1 cellular context compared by ENCODE assay signal in genomic region chr18:28175930-28176673, GRCh38.
TF ChIP-seq lines count a peak whose summit lies in the region.

No MANE protein-coding gene starts in this region.

TF ChIP-seq in A549, 52 proteins besides CTCF, POLR2A, EP300 and RAD21 (continued from another document):
- TF ChIP-seq ZFP36 (IDR thresholded peaks at IDR 0.05; ENCODE audit: borderline replicate concordance, partially characterized antibody), result no peak
- no peak for TF ChIP-seq SMC3 (IDR thresholded peaks at IDR 0.05)
